ENCODE assay signal across 25 cellular contexts in genomic region chr13:30319703-30320102, GRCh38. TPM values are rescaled to one million over a fixed set of nuclear protein-coding genes. Genes with fewer than 3 reads are reported as not detected.
DNase-seq lines count a peak whose midpoint lies in the region; ATAC-seq and TF ChIP-seq lines count a peak whose summit lies in the region.
"Had no signal": no experiment of that assay in that cellular context is flagged by ENCODE, and none has a peak within 500 bp of the region (broad histone marks: within the 10 kb centered on the region; RNA-seq: fewer than 3 reads in every experiment).

No MANE protein-coding gene starts in this region.

- no peak for TF ChIP-seq EP300 in sigmoid colon (IDR thresholded peaks at IDR 0.05)

- no peak for TF ChIP-seq CTCF in fibroblast of the aortic adventitia (IDR thresholded peaks at IDR 0.05; ENCODE audit: insufficient read depth, low read length)
- TF ChIP-seq CTCF in sigmoid colon (IDR thresholded peaks at IDR 0.05) = no peak

- WGBS in sigmoid colon, 2 donors = 68 to 74% methylated on average over 3 of the region's 3 CpGs

- TF ChIP-seq POLR2A in sigmoid colon (IDR thresholded peaks at IDR 0.05) = no peak

- H3K36me3 ChIP-seq in sigmoid colon = no peaks in the 10 kb centered on the region
- H3K36me3 ChIP-seq: breast epithelium, pancreas, Peyer's patch, thyroid gland, WERI-Rb-1 had no signal

- H3K27ac ChIP-seq in sigmoid colon = peak overlapping the region in 3 of 4 donors; percentile 2 to 53 (median 39)
- H3K27ac ChIP-seq: breast epithelium, pancreas, Peyer's patch, thyroid gland, WERI-Rb-1 had no signal

- no peaks in the 10 kb centered on the region for H3K27me3 ChIP-seq in sigmoid colon
- H3K27me3 ChIP-seq: breast epithelium, pancreas, Peyer's patch, thyroid gland had no signal

- peaks cover 0 to 47% (median 26%) of the 10 kb centered on the region in 4 donors for H3K4me1 ChIP-seq in sigmoid colon
- H3K4me1 ChIP-seq: pancreas, Peyer's patch, thyroid gland had no signal

- intact Hi-C loops in sigmoid colon (cut with DNase I) = no loop called here

- in situ Hi-C loops in SK-MEL-5 (cut with HindIII; ENCODE audit: low pct_unique_long_range_greater_than_20kb, low sequenced_read_pairs) = no loop called here

- no peak for ATAC-seq in GM21526 (IDR thresholded peaks at IDR 0.05; ENCODE audit: low FRiP score, unreplicated experiment)
- ATAC-seq: HepG2; left lobe of liver; natural killer cell treated with Interleukin-12 subunit alpha and Interleukin-12 subunit beta and Interleukin-15 and Interleukin-18, amount 100 ng/mL, for 72 hours; pancreas; stimulated activated effector memory CD8-positive, alpha-beta T cell treated with anti-CD3 and anti-CD28 coated beads, Interleukin-12 subunit alpha, Interleukin-12 subunit beta, amount 100 ng/mL, for 72 hours had no signal

- no peak overlapping the region for H3K4me3 ChIP-seq in fibroblast of the aortic adventitia (ENCODE audit: low read depth, low read length)
- no peak overlapping the region for H3K4me3 ChIP-seq in sigmoid colon
- H3K4me3 ChIP-seq: breast epithelium, pancreas, Peyer's patch, thyroid gland had no signal

- H3K9me3 ChIP-seq in sigmoid colon = no peaks in the 10 kb centered on the region
- H3K9me3 ChIP-seq: breast epithelium, pancreas, Peyer's patch, SK-N-SH, thyroid gland had no signal

- peak; percentile 17 for DNase-seq in GM03348 (ENCODE audit: low spot score)
- DNase-seq in SK-MEL-5 (ENCODE audit: low read depth, low spot score) = peak; percentile 94
- DNase-seq in fibroblast of the aortic adventitia (ENCODE audit: low read depth) = peak; percentile 55
- DNase-seq in sigmoid colon = no peak
- DNase-seq in HCEC 1CT = no peak
- no peak for DNase-seq in activated effector memory CD4-positive, alpha-beta T cell treated with anti-CD3 and anti-CD28 coated beads, Interleukin-2, amount 50 U/mL, for 16 hours
- DNase-seq in NCI-H82 treated with DMSO at 0.1 percent for 48 hours (lab: John Stamatoyannopoulos, UW; ENCODE audit: unreplicated experiment) = no peak
- DNase-seq: activated CD4-positive, alpha-beta T cell treated with anti-CD3 and anti-CD28 coated beads, Interleukin-2, amount 50 U/mL, for 1 hour; activated CD8-positive, alpha-beta memory T cell treated with anti-CD3 and anti-CD28 coated beads, Interleukin-2, amount 50 U/mL, for 4 hours; activated naive CD8-positive, alpha-beta T cell treated with anti-CD3 and anti-CD28 coated beads, Interleukin-2, amount 10 ng/mL, durations not matched to agents 7 days and 5 days; cortex of kidney; NCI-H1092 treated with DMSO at 0.1 percent for 48 hours; NK-92 treated with Interleukin-12 subunit alpha and Interleukin-12 subunit beta, amount 100 ng/mL, for 24 hours; pancreas; Peyer's patch; SK-N-SH; T-helper 2 cell; thyroid gland; WERI-Rb-1 had no signal

RNA-seq across cellular contexts. Expression of gene KATNAL1, which starts 12.4 kb away (rescaled TPM):
- 6.7 and 9.9 TPM in 2 replicates for total RNA-seq in SK-MEL-5 (2014; rRNA removed; shearing (Covaris generic))
- 6.0 and 6.3 TPM in 2 replicates for polyA plus RNA-seq in SK-MEL-5 (2015; cell fraction: cytosol; rRNA removed)
- polyA plus RNA-seq in SK-MEL-5 (2015; cell fraction: nucleus; rRNA removed) = 4.4 and 4.6 TPM in 2 replicates
- total RNA-seq in fibroblast of the aortic adventitia (ENCODE audit: low replicate concordance) (38.7 and 61.2 TPM in 2 replicates), sigmoid colon (10 to 100 TPM; 31.9 to 51.2 (median 45.5) TPM)
- 1 to 10 TPM in 2 of 3 donors, under 1 TPM in 1; 0.92 to 2.8 (median 1.8) TPM for polyA plus RNA-seq in sigmoid colon

Comparison
In these comparisons a context has a peak if more than half of its experiments do, and no peak if none do; other contexts are left out.
1. DNase-seq: peak in GM03348 (single experiment), SK-MEL-5 (single experiment) and fibroblast of the aortic adventitia (single experiment); none in sigmoid colon (single experiment), HCEC 1CT (single experiment), activated effector memory CD4-positive, alpha-beta T cell treated with anti-CD3 and anti-CD28 coated beads, Interleukin-2, amount 50 U/mL, for 16 hours (single experiment) and NCI-H82 treated with DMSO at 0.1 percent for 48 hours (single experiment).